ENCODE assay signal across 32 cellular contexts in genomic region chr7:29236649-29237048, GRCh38. TPM values are rescaled to one million over a fixed set of nuclear protein-coding genes. Genes with fewer than 3 reads are reported as not detected.
"Had no signal": no experiment of that assay in that cellular context is flagged by ENCODE, and none has a peak within 500 bp of the region (broad histone marks: within the 10 kb centered on the region; RNA-seq: fewer than 3 reads in every experiment).

No MANE protein-coding gene starts in this region.

- H3K4me3 ChIP-seq: adrenal gland, body of pancreas, breast epithelium had no signal

- H3K36me3 ChIP-seq: adrenal gland, brain microvascular endothelial cell, breast epithelium had no signal

- H3K4me1 ChIP-seq: adrenal gland, breast epithelium had no signal

- H3K27me3 ChIP-seq: adrenal gland, body of pancreas, breast epithelium had no signal

- H3K9me3 ChIP-seq: adrenal gland, body of pancreas, breast epithelium had no signal

- ATAC-seq: activated CD8-positive, alpha-beta T cell treated with anti-CD3 and anti-CD28 coated beads for 36 hours; activated naive CD4-positive, alpha-beta T cell treated with anti-CD3 and anti-CD28 coated beads, Interleukin-2, amount 50 U/mL, for 72 hours; activated T-cell treated with anti-CD3 and anti-CD28 coated beads, Interleukin-2, amount 50 U/mL, for 4 hours; activated T-cell treated with anti-CD3 and anti-CD28 coated beads, Interleukin-2, amount 50 U/mL, for 72 hours; activated T-helper 17 cell treated with anti-CD3 and anti-CD28 coated beads, Interleukin-2, amount 50 U/mL, for 72 hours; body of pancreas had no signal

- H3K27ac ChIP-seq: adrenal gland, body of pancreas, brain microvascular endothelial cell, breast epithelium had no signal

- DNase-seq: activated B cell treated with CpG ODN at 0.5 μM for 24 hours; activated CD4-positive, alpha-beta memory T cell treated with anti-CD3 and anti-CD28 coated beads for 36 hours; activated CD4-positive, alpha-beta T cell treated with anti-CD3 and anti-CD28 coated beads for 4 hours; activated CD4-positive, alpha-beta T cell treated with anti-CD3 and anti-CD28 coated beads, Interleukin-2, amount 10 ng/mL, durations not matched to agents 24 days and 14 days; activated CD4-positive, alpha-beta T cell treated with anti-CD3 and anti-CD28 coated beads, Interleukin-2, amount 50 U/mL, for 1 hour; activated CD4-positive, alpha-beta T cell treated with anti-CD3 and anti-CD28 coated beads, Interleukin-2, amount 50 U/mL, for 4 hours; activated CD4-positive, CD25-positive, alpha-beta regulatory T cell treated with anti-CD3 and anti-CD28 coated beads, Interleukin-2, amount 50 U/mL, for 72 hours; activated CD8-positive, alpha-beta memory T cell treated with anti-CD3 and anti-CD28 coated beads, Interleukin-2, amount 50 U/mL, for 4 hours; activated CD8-positive, alpha-beta T cell treated with anti-CD3 and anti-CD28 coated beads for 36 hours; activated effector memory CD4-positive, alpha-beta T cell treated with anti-CD3 and anti-CD28 coated beads, Interleukin-2, amount 50 U/mL, for 16 hours; activated gamma-delta T cell treated with Interleukin-2 at 50 U/mL for 16 hours; activated naive CD4-positive, alpha-beta T cell; activated naive CD4-positive, alpha-beta T cell treated with anti-CD3 and anti-CD28 coated beads for 36 hours; activated naive CD4-positive, alpha-beta T cell treated with anti-CD3 and anti-CD28 coated beads, Interleukin-2, amount 50 U/mL, for 16 hours; activated naive CD8-positive, alpha-beta T cell treated with anti-CD3 and anti-CD28 coated beads for 36 hours; activated T-cell treated with anti-CD3 and anti-CD28 coated beads for 4 hours; activated T-cell treated with anti-CD3 and anti-CD28 coated beads, Interleukin-2, amount 50 U/mL, for 1 hour; activated T-cell treated with anti-CD3 and anti-CD28 coated beads, Interleukin-2, amount 50 U/mL, for 4 hours; activated T-cell treated with anti-CD3 and anti-CD28 coated beads, Interleukin-2, amount 50 U/mL, for 72 hours; adrenal gland; amniotic stem cell; aorta; body of pancreas; brain microvascular endothelial cell; central memory CD4-positive, alpha-beta T cell; T-helper 1 cell; T-helper 2 cell; T-helper 9 cell had no signal

RNA-seq across cellular contexts. Expression of gene CHN2, which starts 42.1 kb away (rescaled TPM):
- total RNA-seq: activated naive CD4-positive, alpha-beta T cell treated with anti-CD3 and anti-CD28 coated beads for 36 hours; activated T-helper 1 cell treated with anti-CD3 and anti-CD28 coated beads, Interleukin-12 subunit alpha, Interleukin-12 subunit beta, Interleukin-2, Interleukin-4 antibody, amounts not matched to agents 30 ng/mL and 10 ng/mL and 1 ng/mL, durations not matched to agents 14 hours and 24 hours and 36 hours had no signal
